1 cellular context compared by ENCODE assay signal in the genomic region with DNA sequence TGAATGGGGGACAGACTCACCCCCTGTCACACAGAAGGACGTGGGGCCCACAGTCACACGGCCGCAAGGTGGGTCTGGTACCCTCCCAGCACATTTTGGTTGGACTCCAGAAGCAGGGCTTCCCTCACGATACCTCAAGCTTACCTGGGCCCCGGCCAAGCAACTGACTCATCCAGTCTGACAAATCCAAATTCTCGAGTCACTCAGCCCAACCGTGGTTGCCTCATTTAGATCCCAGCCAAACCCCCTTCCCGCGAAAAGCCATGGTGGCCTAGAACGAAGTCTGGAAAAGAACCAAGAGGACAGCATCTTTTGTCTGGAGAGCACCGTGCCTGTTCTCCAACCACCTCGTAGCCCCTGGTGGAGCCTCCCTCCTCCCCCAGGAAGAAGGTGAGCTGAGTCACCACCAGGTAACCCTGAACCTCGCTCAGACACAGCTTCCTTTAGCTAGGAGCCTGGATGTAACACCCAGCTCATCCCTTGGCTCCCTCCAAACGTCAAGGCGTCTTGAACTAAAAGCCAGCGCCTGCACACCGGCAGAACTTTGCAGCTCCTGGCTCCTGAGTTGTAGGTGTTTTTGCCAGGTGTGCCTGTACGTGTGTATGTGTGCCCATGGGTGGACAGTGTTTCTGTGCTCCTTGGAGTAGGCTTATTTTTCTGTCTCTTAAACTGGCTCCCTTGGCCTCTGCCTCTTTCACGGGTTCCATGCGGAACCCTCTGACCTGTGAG.
TF ChIP-seq lines count a peak whose summit lies in the region.

No MANE protein-coding gene starts in this region.

TF ChIP-seq in IMR-90, 13 proteins besides CTCF, POLR2A, EP300 and RAD21:
- TF ChIP-seq BHLHE40 (IDR thresholded peaks at IDR 0.05; ENCODE audit: low read depth, low read length) (no peak), CEBPB (IDR thresholded peaks at IDR 0.05; ENCODE audit: low read depth, low read length) (peak; percentile 82)
